ENCODE assay signal across 8 cellular contexts in genomic region chr1:179366093-179366800, GRCh38. TPM values are rescaled to one million over a fixed set of nuclear protein-coding genes. Genes with fewer than 3 reads are reported as not detected.
DNase-seq lines count a peak whose midpoint lies in the region; ATAC-seq, FAIRE-seq and TF ChIP-seq lines count a peak whose summit lies in the region.

No MANE protein-coding gene starts in this region.

- no peaks in the 10 kb centered on the region for H4K20me1 ChIP-seq in endothelial cell of umbilical vein (replicated peaks; ENCODE audit: control insufficient read depth, extremely low read depth, insufficient read depth, low read length)

- H3K4me3 ChIP-seq in cardiac muscle cell (peak overlapping the region; percentile 53), SK-N-MC (peak overlapping the region; percentile 91), endothelial cell of umbilical vein (replicated peaks in 1 of 3; ENCODE audit: insufficient read depth in 1 of 3, low read depth in 1 of 3, low read length in 3 of 3) (peak overlapping the region; percentile 79 to 85 (median 80))

- no peaks in the 10 kb centered on the region for H3K9me3 Mint-ChIP-seq in natural killer cell treated with Interleukin-12 subunit alpha and Interleukin-12 subunit beta and Interleukin-15 and Interleukin-18, amount 100 ng/mL, for 72 hours

- TF ChIP-seq POLR2A in endothelial cell of umbilical vein (IDR thresholded peaks at IDR 0.05; ENCODE audit: low read depth, low read length), result no peak

- POLR2A ChIA-PET in endothelial cell of umbilical vein (lab: Charles Lee), result interaction anchor here (0.6 kb wide), 1 partner anchor 309 kb away, joined by 5 read pairs; no protein-coding TSS in a partner anchor

- H3K27me3 Mint-ChIP-seq in natural killer cell treated with Interleukin-12 subunit alpha and Interleukin-12 subunit beta and Interleukin-15 and Interleukin-18, amount 100 ng/mL, for 72 hours, result peaks cover under 1 to 5% of the 10 kb centered on the region in 2 donors

- TF ChIP-seq CTCF in cardiac muscle cell (IDR thresholded peaks at IDR 0.05; ENCODE audit: low read depth, low read length) (no peak), endothelial cell of umbilical vein (IDR thresholded peaks at IDR 0.05; ENCODE audit: extremely low read depth in 1 of 2, insufficient read depth in 1 of 2, low read depth in 1 of 2, low read length in 2 of 2) (no peak)

- intact Hi-C loops in Right ventricle myocardium inferior (cut with DNase I), result loop anchor here (5.0 kb wide), 1 partner anchor 74 kb away; the partner anchor contains the start of gene SOAT1
- intact Hi-C loops in endothelial cell of umbilical vein (cut with micrococcal nuclease), result loop anchor here (1.0 to 5.0 kb wide), 5 partner anchors 73 to 824 kb away; partner anchors contain the start of gene SOAT1

- H3K36me3 ChIP-seq in cardiac muscle cell (no peaks in the 10 kb centered on the region), SK-N-MC (ENCODE audit: insufficient read depth, low read length) (no peaks in the 10 kb centered on the region), endothelial cell of umbilical vein (ENCODE audit: control insufficient read depth in 2 of 2, extremely low read depth in 1 of 2, insufficient read depth in 2 of 2, low read length in 2 of 2) (no peaks in the 10 kb centered on the region)

- peak overlapping the region; percentile 98 for H3K4me3 Mint-ChIP-seq in natural killer cell treated with Interleukin-12 subunit alpha and Interleukin-12 subunit beta and Interleukin-15 and Interleukin-18, amount 100 ng/mL, for 72 hours

- peak overlapping the region; percentile 83 for H3K4me2 ChIP-seq in endothelial cell of umbilical vein (ENCODE audit: insufficient read depth, low read length)

- no peaks in the 10 kb centered on the region for H3K9me3 ChIP-seq in cardiac muscle cell (ENCODE audit: low read depth)
- H3K9me3 ChIP-seq in SK-N-MC (ENCODE audit: low read depth, low read length), result no peaks in the 10 kb centered on the region
- H3K9me3 ChIP-seq in endothelial cell of umbilical vein (replicated peaks; ENCODE audit: control insufficient read depth, insufficient read depth, low read length), result no peaks in the 10 kb centered on the region

- peak; percentile 9 to 21 for DNase-seq in cardiac muscle cell (ENCODE audit: low read depth in 1 of 2, low spot score in 1 of 2)
- DNase-seq in Right ventricle myocardium inferior (ENCODE audit: missing footprints), result no peak
- DNase-seq in SK-N-MC (ENCODE audit: low read depth, low spot score), result no peak
- DNase-seq in endothelial cell of umbilical vein (ENCODE audit: low read depth, low spot score), result no peak
- no peak for DNase-seq in natural killer cell treated with Interleukin-12 subunit alpha and Interleukin-12 subunit beta and Interleukin-15 and Interleukin-18, amount 100 ng/mL, for 72 hours (ENCODE audit: low spot score)
- no peak for DNase-seq in middle frontal gyrus (ENCODE audit: extremely low spot score, low spot score)
- DNase-seq in stimulated activated CD4-positive, alpha-beta T cell treated with anti-CD3 and anti-CD28 coated beads, Interleukin-12 subunit alpha, Interleukin-12 subunit beta, amount 100 ng/mL, for 4 hours, result no peak

- no peaks in the 10 kb centered on the region for H3K36me3 Mint-ChIP-seq in natural killer cell treated with Interleukin-12 subunit alpha and Interleukin-12 subunit beta and Interleukin-15 and Interleukin-18, amount 100 ng/mL, for 72 hours

- FAIRE-seq in endothelial cell of umbilical vein (lab: Jason Lieb, UNC), result no peak

- peak overlapping the region; percentile 99 for H3K27ac Mint-ChIP-seq in natural killer cell treated with Interleukin-12 subunit alpha and Interleukin-12 subunit beta and Interleukin-15 and Interleukin-18, amount 100 ng/mL, for 72 hours

- dilution Hi-C loops in endothelial cell of umbilical vein (cut with MboI; ENCODE audit: extremely low pct_ligation_motif_present, low sequenced_read_pairs), result no loop called here

- peaks cover 9 to 15% of the 10 kb centered on the region in 2 donors for H3K4me1 Mint-ChIP-seq in natural killer cell treated with Interleukin-12 subunit alpha and Interleukin-12 subunit beta and Interleukin-15 and Interleukin-18, amount 100 ng/mL, for 72 hours (ENCODE audit: low read depth in 2 of 2)

- CTCF ChIA-PET in endothelial cell of umbilical vein (lab: Charles Lee), result interaction anchor here (0.5 to 1.6 kb wide), 6 partner anchors 9 to 449 kb away, joined by 3 to 8 read pairs (median 4); partner anchors contain the start of gene SOAT1

- H3K27ac ChIP-seq in cardiac muscle cell (no peak overlapping the region), SK-N-MC (no peak overlapping the region), endothelial cell of umbilical vein (ENCODE audit: insufficient read depth, low read depth, low read length) (peak overlapping the region; percentile 97)

- H3K9ac ChIP-seq in SK-N-MC (ENCODE audit: insufficient read length), result peak overlapping the region; percentile 80
- H3K9ac ChIP-seq in endothelial cell of umbilical vein (replicated peaks; ENCODE audit: extremely low read depth, insufficient read depth, low read length), result peak overlapping the region; percentile 99

- ATAC-seq in Right ventricle myocardium inferior, result no peak
- peak; percentile 21 for ATAC-seq in HG02970 (IDR thresholded peaks at IDR 0.05; ENCODE audit: low FRiP score, unreplicated experiment)
- ATAC-seq in natural killer cell treated with Interleukin-12 subunit alpha and Interleukin-12 subunit beta and Interleukin-15 and Interleukin-18, amount 100 ng/mL, for 72 hours, result no peak

- H2AFZ ChIP-seq in endothelial cell of umbilical vein (ENCODE audit: low read depth, low read length), result peak overlapping the region; percentile 97

- BruUV-seq in endothelial cell of umbilical vein (replicated peaks; lab: Mats Ljungman, UMichigan), result TSS peak; percentile 77

- no peaks in the 10 kb centered on the region for H3K79me2 ChIP-seq in endothelial cell of umbilical vein (ENCODE audit: control insufficient read depth, insufficient read depth, low read length)

- H3K27me3 ChIP-seq in cardiac muscle cell, result no peaks in the 10 kb centered on the region
- peaks cover 0 to 3% of the 10 kb centered on the region in 2 experiments for H3K27me3 ChIP-seq in endothelial cell of umbilical vein (ENCODE audit: control insufficient read depth in 2 of 2, insufficient read depth in 2 of 2, low read length in 2 of 2)

- H3K9me1 ChIP-seq in endothelial cell of umbilical vein (replicated peaks; ENCODE audit: control insufficient read depth, extremely low read depth, insufficient read depth, low read length), result no peaks in the 10 kb centered on the region

- H3K4me1 ChIP-seq in cardiac muscle cell (ENCODE audit: low read depth), result no peaks in the 10 kb centered on the region
- peaks cover 4% of the 10 kb centered on the region for H3K4me1 ChIP-seq in endothelial cell of umbilical vein (ENCODE audit: control insufficient read depth, extremely low read depth, insufficient read depth, low read length)

TF ChIP-seq in endothelial cell of umbilical vein, 7 proteins besides CTCF, POLR2A, EP300 and RAD21:
- TF ChIP-seq MAX (IDR thresholded peaks at IDR 0.05; ENCODE audit: insufficient read depth, insufficient read length) (no peak), GATA2 (IDR thresholded peaks at IDR 0.05; ENCODE audit: insufficient read depth, insufficient read length, low read depth, low read length) (no peak), FOS (IDR thresholded peaks at IDR 0.05; ENCODE audit: borderline replicate concordance, insufficient read depth, low read length) (no peak), JUN (IDR thresholded peaks at IDR 0.05; ENCODE audit: borderline replicate concordance, insufficient read depth, insufficient read length, low read depth) (no peak), POLR2AphosphoS5 (IDR thresholded peaks at IDR 0.05; ENCODE audit: insufficient read depth, low read depth, low read length) (no peak), MYC (IDR thresholded peaks at IDR 0.05; ENCODE audit: low read depth, low read length) (no peak), EZH2 (IDR thresholded peaks at IDR 0.05; ENCODE audit: borderline replicate concordance, low read depth, low read length, severe bottlenecking) (no peak)

RNA-seq across cellular contexts. Expression of gene AXDND1, which starts 0.5 kb away (rescaled TPM):
- total RNA-seq in cardiac muscle cell (0.54 TPM in 1 of 2 replicates, not detected in the other), Right ventricle myocardium inferior (not detected), endothelial cell of umbilical vein (0.67 TPM in 1 of 2 replicates, not detected in the other)
- polyA plus RNA-seq in cardiac muscle cell (0.70 and 0.87 TPM in 2 replicates), endothelial cell of umbilical vein (0.11 and 0.17 TPM in 2 replicates)
- 0.03 TPM in 1 of 2 replicates, not detected in the other for polyA plus RNA-seq in endothelial cell of umbilical vein (2011; cell fraction: cytosol; rRNA removed)
- polyA plus RNA-seq in endothelial cell of umbilical vein (2011; cell fraction: nucleus; rRNA removed), result 1.3 and 1.9 TPM in 2 replicates
- not detected in 2 replicates for polyA plus RNA-seq in endothelial cell of umbilical vein (2012)
- polyA minus RNA-seq in endothelial cell of umbilical vein, result 0.95 and 2.4 TPM in 2 replicates
- not detected for polyA minus RNA-seq in endothelial cell of umbilical vein (2011; cell fraction: cytosol; rRNA and poly(A)+ RNA removed)
- 2.2 and 4.0 TPM in 2 replicates for polyA minus RNA-seq in endothelial cell of umbilical vein (2011; cell fraction: nucleus; rRNA and poly(A)+ RNA removed)
- under 1 TPM in 1 of 2 donors, not detected in 1; 0.81 TPM for total RNA-seq in natural killer cell treated with Interleukin-12 subunit alpha and Interleukin-12 subunit beta and Interleukin-15 and Interleukin-18, amount 100 ng/mL, for 72 hours

Comparison
In these comparisons a context has a peak if more than half of its experiments do, and no peak if none do; other contexts are left out.
1. DNase-seq: peak in cardiac muscle cell (2 of 2); none in Right ventricle myocardium inferior (single experiment), SK-N-MC (single experiment), endothelial cell of umbilical vein (single experiment), natural killer cell treated with Interleukin-12 subunit alpha and Interleukin-12 subunit beta and Interleukin-15 and Interleukin-18, amount 100 ng/mL, for 72 hours (single experiment), middle frontal gyrus (single experiment) and stimulated activated CD4-positive, alpha-beta T cell treated with anti-CD3 and anti-CD28 coated beads, Interleukin-12 subunit alpha, Interleukin-12 subunit beta, amount 100 ng/mL, for 4 hours (single experiment).
2. Peak in every context shown above with its lines, with median percentiles within 50 percentile points of each other: H3K4me3 ChIP-seq.